30 cellular contexts compared by ENCODE assay signal in the genomic region with DNA sequence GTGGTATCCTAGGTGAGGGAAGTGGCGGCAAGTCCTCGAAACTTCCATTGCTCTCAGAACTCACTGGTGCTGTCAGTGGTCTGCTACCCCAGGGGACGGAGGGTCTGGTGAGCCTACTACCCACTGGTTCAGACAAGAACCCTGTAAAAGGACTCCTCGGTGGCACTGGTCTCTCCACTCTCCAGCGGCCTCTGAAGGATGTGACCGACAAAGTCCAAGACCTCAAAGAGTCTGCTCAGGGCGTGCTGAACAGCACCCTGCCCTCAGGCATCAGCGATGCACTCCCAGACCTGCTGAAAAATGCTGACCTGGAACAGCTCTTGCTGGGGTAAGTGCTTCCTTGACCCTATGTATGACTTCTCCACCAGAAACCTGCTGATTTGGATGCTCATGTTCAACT.
"Had no signal": no experiment of that assay in that cellular context is flagged by ENCODE, and none has a peak within 500 bp of the region (broad histone marks: within the 10 kb centered on the region; RNA-seq: fewer than 3 reads in every experiment).

No MANE protein-coding gene starts in this region.

- H3K4me3 ChIP-seq: coronary artery, esophagus squamous epithelium, heart right ventricle, lower lobe of right lung, neural progenitor cell, right atrium auricular region, smooth muscle cell, suprapubic skin, transverse colon, upper lobe of right lung, uterus had no signal

- H3K4me3 Mint-ChIP-seq: nephron; neural progenitor cell; stimulated activated naive CD8-positive, alpha-beta T cell treated with anti-CD3 and anti-CD28 coated beads, Interleukin-15, amount 100 ng/mL, for 72 hours had no signal

- H3K4me1 Mint-ChIP-seq: nephron; neural progenitor cell; stimulated activated naive CD8-positive, alpha-beta T cell treated with anti-CD3 and anti-CD28 coated beads, Interleukin-15, amount 100 ng/mL, for 72 hours had no signal

- H3K27me3 Mint-ChIP-seq: progenitor cell of endocrine pancreas; stimulated activated naive CD8-positive, alpha-beta T cell treated with anti-CD3 and anti-CD28 coated beads, Interleukin-15, amount 100 ng/mL, for 72 hours had no signal

- ATAC-seq: heart right ventricle; left ventricle myocardium superior; lower lobe of right lung; sciatic nerve; stimulated activated naive CD8-positive, alpha-beta T cell treated with anti-CD3 and anti-CD28 coated beads, Interleukin-15, amount 100 ng/mL, for 72 hours; upper lobe of right lung had no signal

- H3K27ac Mint-ChIP-seq: nephron; neural progenitor cell; progenitor cell of endocrine pancreas; stimulated activated naive CD8-positive, alpha-beta T cell treated with anti-CD3 and anti-CD28 coated beads, Interleukin-15, amount 100 ng/mL, for 72 hours had no signal

- DNase-seq: dermis blood vessel endothelial cell; effector memory CD4-positive, alpha-beta T cell; erythroblast; esophagus squamous epithelium; foreskin melanocyte; glutamatergic neuron; heart right ventricle; hippocampal formation; islet precursor cell; kidney glomerular epithelial cell; left ventricle myocardium superior; lower lobe of right lung; stimulated activated CD4-positive, alpha-beta T cell treated with anti-CD3 and anti-CD28 coated beads, Interleukin-12 subunit alpha, Interleukin-12 subunit beta, amount 100 ng/mL, for 4 hours; stimulated activated CD4-positive, alpha-beta T cell treated with anti-CD3 and anti-CD28 coated beads, Interleukin-1b, Interleukin-23, amount 100 ng/mL, for 48 hours; stimulated activated CD4-positive, alpha-beta T cell treated with anti-CD3 and anti-CD28 coated beads, Interleukin-4, amount 100 ng/mL, for 1 hour; stimulated activated CD8-positive, alpha-beta memory T cell treated with anti-CD3 and anti-CD28 coated beads, Interleukin-4, amount 100 ng/mL, for 48 hours; stimulated activated naive CD4-positive, alpha-beta T cell; stimulated activated naive CD8-positive, alpha-beta T cell treated with anti-CD3 and anti-CD28 coated beads, Interleukin-15, amount 100 ng/mL, for 72 hours; transverse colon; upper lobe of right lung; uterus had no signal

- H3K36me3 ChIP-seq: neural progenitor cell, right atrium auricular region, transverse colon, uterus had no signal

- H3K9me3 ChIP-seq: esophagus squamous epithelium, heart right ventricle, lower lobe of right lung, right atrium auricular region, suprapubic skin, transverse colon, upper lobe of right lung, uterus had no signal

- H3K27ac ChIP-seq: coronary artery, esophagus squamous epithelium, heart right ventricle, lower lobe of right lung, neural progenitor cell, parathyroid adenoma, right atrium auricular region, suprapubic skin, transverse colon, upper lobe of right lung, uterus had no signal

- H3K4me1 ChIP-seq: esophagus squamous epithelium, heart right ventricle, lower lobe of right lung, neural progenitor cell, right atrium auricular region, suprapubic skin, transverse colon, upper lobe of right lung, uterus had no signal

- H3K9me3 Mint-ChIP-seq: nephron; neural progenitor cell; stimulated activated naive CD8-positive, alpha-beta T cell treated with anti-CD3 and anti-CD28 coated beads, Interleukin-15, amount 100 ng/mL, for 72 hours had no signal

- H3K27me3 ChIP-seq: esophagus squamous epithelium, heart right ventricle, neural progenitor cell, right atrium auricular region, suprapubic skin, transverse colon, upper lobe of right lung, uterus had no signal
